ENCODE assay signal across 29 cellular contexts in genomic region chr10:31422634-31423033, GRCh38.
"Had no signal": no experiment of that assay in that cellular context is flagged by ENCODE, and none has a peak within 500 bp of the region (broad histone marks: within the 10 kb centered on the region; RNA-seq: fewer than 3 reads in every experiment).

No MANE protein-coding gene starts in this region.

- H3K27me3 Mint-ChIP-seq: stimulated activated memory B cell treated with anti-CD40 and anti-IgM and Interleukin-4, amounts not matched to agents 10 μg/mL and 1 μg/mL and 100 μg/mL, for 72 hours; stimulated activated naive B cell treated with anti-CD40 and anti-IgM and Interleukin-4, amounts not matched to agents 10 μg/mL and 1 μg/mL and 100 μg/mL, for 72 hours; stimulated activated naive CD8-positive, alpha-beta T cell treated with anti-CD3 and anti-CD28 coated beads, Interleukin-15, amount 100 ng/mL, for 72 hours; stimulated activated naive CD8-positive, alpha-beta T cell treated with anti-CD3 and anti-CD28 coated beads, Interleukin-15, Interleukin-2, amounts not matched to agents 100 ng/mL and 50 ng/mL, for 24 hours; type B pancreatic cell had no signal

- H3K9me3 ChIP-seq: stomach, suprapubic skin, testis, thoracic aorta, thyroid gland, tibial artery, tibial nerve, transverse colon, upper lobe of left lung, upper lobe of right lung, uterus, vagina had no signal

- H3K9me3 Mint-ChIP-seq: stimulated activated effector memory CD8-positive, alpha-beta T cell treated with anti-CD3 and anti-CD28 coated beads, Interleukin-12 subunit alpha, Interleukin-12 subunit beta, amount 100 ng/mL, for 72 hours; type B pancreatic cell had no signal

- H3K4me3 ChIP-seq: stomach, suprapubic skin, testis, thoracic aorta, thyroid gland, tibial artery, tibial nerve, transverse colon, upper lobe of left lung, upper lobe of right lung, uterus, vagina had no signal

- H3K27ac ChIP-seq: stomach, suprapubic skin, testis, thoracic aorta, thyroid gland, tibial artery, tibial nerve, transverse colon, upper lobe of left lung, upper lobe of right lung, uterus, vagina had no signal

- DNase-seq: stimulated activated CD4-positive, alpha-beta T cell treated with anti-CD3 and anti-CD28 coated beads, Interleukin-2, amount 100 ng/mL, for 48 hours; stimulated activated CD4-positive, alpha-beta T cell treated with anti-CD3 and anti-CD28 coated beads, Interleukin-4, amount 100 ng/mL, for 1 hour; stimulated activated CD4-positive, alpha-beta T cell treated with anti-CD3 and anti-CD28 coated beads, Interleukin-4, amount 100 ng/mL, for 24 hours; stimulated activated CD4-positive, alpha-beta T cell treated with anti-CD3 and anti-CD28 coated beads, Interleukin-4, amount 100 ng/mL, for 4 hours; stimulated activated CD8-positive, alpha-beta memory T cell treated with anti-CD3 and anti-CD28 coated beads, Interleukin-4, amount 100 ng/mL, for 48 hours; stimulated activated naive B cell treated with anti-CD40 and anti-IgM and Interleukin-4, amounts not matched to agents 10 μg/mL and 1 μg/mL and 100 μg/mL, for 72 hours; stimulated activated naive CD4-positive, alpha-beta T cell; stimulated activated naive CD4-positive, alpha-beta T cell treated with Interleukin-2 at 50 U/mL for 16 hours; stimulated activated naive CD8-positive, alpha-beta T cell treated with anti-CD3 and anti-CD28 coated beads, Interleukin-15, amount 100 ng/mL, for 72 hours; stimulated activated naive CD8-positive, alpha-beta T cell treated with anti-CD3 and anti-CD28 coated beads, Interleukin-15, Interleukin-2, amounts not matched to agents 100 U/mL and 50 U/mL, for 24 hours; stomach; substantia nigra; testis; thyroid gland; tibial artery; transverse colon; trophoblast cell; upper lobe of left lung; upper lobe of right lung; uterus had no signal

- H3K36me3 ChIP-seq: stomach, suprapubic skin, thoracic aorta, thyroid gland, tibial artery, tibial nerve, transverse colon, upper lobe of left lung, upper lobe of right lung, uterus, vagina had no signal

- FAIRE-seq: urothelium cell line had no signal

- H3K36me3 Mint-ChIP-seq: stimulated activated effector memory CD8-positive, alpha-beta T cell treated with anti-CD3 and anti-CD28 coated beads, Interleukin-12 subunit alpha, Interleukin-12 subunit beta, amount 100 ng/mL, for 72 hours; type B pancreatic cell had no signal

- H3K4me3 Mint-ChIP-seq: stimulated activated effector memory CD8-positive, alpha-beta T cell treated with anti-CD3 and anti-CD28 coated beads, Interleukin-12 subunit alpha, Interleukin-12 subunit beta, amount 100 ng/mL, for 72 hours; stimulated activated memory B cell treated with anti-CD40 and anti-IgM and Interleukin-4, amounts not matched to agents 10 μg/mL and 1 μg/mL and 100 μg/mL, for 72 hours; stimulated activated naive B cell treated with anti-CD40 and anti-IgM and Interleukin-4, amounts not matched to agents 10 μg/mL and 1 μg/mL and 100 μg/mL, for 72 hours; stimulated activated naive CD8-positive, alpha-beta T cell treated with anti-CD3 and anti-CD28 coated beads, Interleukin-15, amount 100 ng/mL, for 72 hours; stimulated activated naive CD8-positive, alpha-beta T cell treated with anti-CD3 and anti-CD28 coated beads, Interleukin-15, Interleukin-2, amounts not matched to agents 100 ng/mL and 50 ng/mL, for 24 hours; type B pancreatic cell had no signal

- H3K27ac Mint-ChIP-seq: stimulated activated memory B cell treated with anti-CD40 and anti-IgM and Interleukin-4, amounts not matched to agents 10 μg/mL and 1 μg/mL and 100 μg/mL, for 72 hours; stimulated activated naive B cell treated with anti-CD40 and anti-IgM and Interleukin-4, amounts not matched to agents 10 μg/mL and 1 μg/mL and 100 μg/mL, for 72 hours; stimulated activated naive CD8-positive, alpha-beta T cell treated with anti-CD3 and anti-CD28 coated beads, Interleukin-15, amount 100 ng/mL, for 72 hours; stimulated activated naive CD8-positive, alpha-beta T cell treated with anti-CD3 and anti-CD28 coated beads, Interleukin-15, Interleukin-2, amounts not matched to agents 100 ng/mL and 50 ng/mL, for 24 hours; type B pancreatic cell had no signal

- H3K4me1 ChIP-seq: testis, upper lobe of right lung had no signal
